ENCODE assay signal across 13 cellular contexts in genomic region chr19:13017306-13018036, GRCh38. TPM values are rescaled to one million over a fixed set of nuclear protein-coding genes. Genes with fewer than 3 reads are reported as not detected.
A peak's percentile ranks its signal among the peaks of the same experiment; 100 is the strongest.
DNase-seq lines count a peak whose midpoint lies in the region; ATAC-seq and TF ChIP-seq lines count a peak whose summit lies in the region.
"Had no signal": no experiment of that assay in that cellular context is flagged by ENCODE, and none has a peak within 500 bp of the region (broad histone marks: within the 10 kb centered on the region; RNA-seq: fewer than 3 reads in every experiment).

No MANE protein-coding gene starts in this region.

- peak overlapping the region; percentile 3 for H3K4me3 Mint-ChIP-seq in glutamatergic neuron (ENCODE audit: unreplicated experiment)
- H3K4me3 Mint-ChIP-seq in activated CD8-positive, alpha-beta memory T cell treated with anti-CD3 and anti-CD28 coated beads, Interleukin-2, amount 10 ng/mL, durations not matched to agents 7 days and 5 days: no peak overlapping the region
- H3K4me3 Mint-ChIP-seq in natural killer cell treated with Interleukin-12 subunit alpha and Interleukin-12 subunit beta and Interleukin-15 and Interleukin-18, amount 100 ng/mL, for 72 hours: no peak overlapping the region
- H3K4me3 Mint-ChIP-seq: activated naive CD8-positive, alpha-beta T cell treated with anti-CD3 and anti-CD28 coated beads, Interleukin-2, amount 10 ng/mL, durations not matched to agents 7 days and 5 days had no signal

- no peaks in the 10 kb centered on the region for H3K36me3 Mint-ChIP-seq in glutamatergic neuron (ENCODE audit: unreplicated experiment)
- peaks cover 2% of the 10 kb centered on the region for H3K36me3 Mint-ChIP-seq in activated CD8-positive, alpha-beta memory T cell treated with anti-CD3 and anti-CD28 coated beads, Interleukin-2, amount 10 ng/mL, durations not matched to agents 7 days and 5 days
- H3K36me3 Mint-ChIP-seq in natural killer cell treated with Interleukin-12 subunit alpha and Interleukin-12 subunit beta and Interleukin-15 and Interleukin-18, amount 100 ng/mL, for 72 hours: no peaks in the 10 kb centered on the region

- H3K27ac ChIP-seq in BLaER1 treated with 17β-estradiol and CSF1 and Interleukin-3, amounts not matched to agents 10 nM and 100 nM: peak overlapping the region in 3 of 11 experiments; percentile 3 to 47 (median 5); a peak in 4 of 22 replicates
- H3K27ac ChIP-seq: SJCRH30 had no signal

- ATAC-seq in activated CD8-positive, alpha-beta memory T cell treated with anti-CD3 and anti-CD28 coated beads, Interleukin-2, amount 10 ng/mL, durations not matched to agents 7 days and 5 days: no peak
- ATAC-seq in natural killer cell treated with Interleukin-12 subunit alpha and Interleukin-12 subunit beta and Interleukin-15 and Interleukin-18, amount 100 ng/mL, for 72 hours: no peak

- no peak overlapping the region for H3K4me3 ChIP-seq in BLaER1 treated with 17β-estradiol and CSF1 and Interleukin-3, amounts not matched to agents 10 nM and 100 nM
- H3K4me3 ChIP-seq in adipocyte (ENCODE audit: low read length) (peak overlapping the region; percentile 76), skeletal muscle satellite cell (ENCODE audit: low read length) (peak overlapping the region; percentile 64)
- H3K4me3 ChIP-seq: HAP-1, SJCRH30 had no signal

- peaks cover 0 to 96% (median 60%) of the 10 kb centered on the region in 11 experiments; a peak in 21 of 22 replicates for H4K20me1 ChIP-seq in BLaER1 treated with 17β-estradiol and CSF1 and Interleukin-3, amounts not matched to agents 10 nM and 100 nM

- DNase-seq in adipocyte (ENCODE audit: low read depth) (no peak), glutamatergic neuron (no peak), kidney glomerular epithelial cell (lab: John Stamatoyannopoulos, UW) (no peak), NCI-H510A (lab: John Stamatoyannopoulos, UW) (no peak)
- no peak for DNase-seq in activated CD8-positive, alpha-beta memory T cell treated with anti-CD3 and anti-CD28 coated beads, Interleukin-2, amount 10 ng/mL, durations not matched to agents 7 days and 5 days
- DNase-seq in natural killer cell treated with Interleukin-12 subunit alpha and Interleukin-12 subunit beta and Interleukin-15 and Interleukin-18, amount 100 ng/mL, for 72 hours (ENCODE audit: low spot score): no peak
- DNase-seq: activated naive CD8-positive, alpha-beta T cell treated with anti-CD3 and anti-CD28 coated beads, Interleukin-2, amount 10 ng/mL, durations not matched to agents 7 days and 5 days; SJCRH30 had no signal

- H3K27ac Mint-ChIP-seq in glutamatergic neuron (ENCODE audit: unreplicated experiment): no peak overlapping the region
- no peak overlapping the region for H3K27ac Mint-ChIP-seq in activated CD8-positive, alpha-beta memory T cell treated with anti-CD3 and anti-CD28 coated beads, Interleukin-2, amount 10 ng/mL, durations not matched to agents 7 days and 5 days
- no peak overlapping the region for H3K27ac Mint-ChIP-seq in natural killer cell treated with Interleukin-12 subunit alpha and Interleukin-12 subunit beta and Interleukin-15 and Interleukin-18, amount 100 ng/mL, for 72 hours
- H3K27ac Mint-ChIP-seq: activated naive CD8-positive, alpha-beta T cell treated with anti-CD3 and anti-CD28 coated beads, Interleukin-2, amount 10 ng/mL, durations not matched to agents 7 days and 5 days had no signal

- peak overlapping the region in 5 of 11 experiments; percentile 27 to 61 (median 41); a peak in 9 of 22 replicates for H3K9ac ChIP-seq in BLaER1 treated with 17β-estradiol and CSF1 and Interleukin-3, amounts not matched to agents 10 nM and 100 nM
- H3K9ac ChIP-seq in adipocyte (ENCODE audit: low read length) (peak overlapping the region; percentile 97), skeletal muscle satellite cell (ENCODE audit: low read depth, low read length) (peak overlapping the region; percentile 83)

- peaks cover 38% of the 10 kb centered on the region for H3K27me3 Mint-ChIP-seq in glutamatergic neuron (ENCODE audit: unreplicated experiment)
- peaks cover 87% of the 10 kb centered on the region for H3K27me3 Mint-ChIP-seq in activated CD8-positive, alpha-beta memory T cell treated with anti-CD3 and anti-CD28 coated beads, Interleukin-2, amount 10 ng/mL, durations not matched to agents 7 days and 5 days
- peaks cover 57 to 62% of the 10 kb centered on the region in 2 donors for H3K27me3 Mint-ChIP-seq in natural killer cell treated with Interleukin-12 subunit alpha and Interleukin-12 subunit beta and Interleukin-15 and Interleukin-18, amount 100 ng/mL, for 72 hours

- peaks cover 57 to 99% (median 90%) of the 10 kb centered on the region in 10 experiments for H3K4me1 ChIP-seq in BLaER1 treated with 17β-estradiol and CSF1 and Interleukin-3, amounts not matched to agents 10 nM and 100 nM
- H3K4me1 ChIP-seq in adipocyte (ENCODE audit: control insufficient read depth, insufficient read depth, low read length) (peaks cover 95% of the 10 kb centered on the region), skeletal muscle satellite cell (ENCODE audit: control insufficient read depth, insufficient read depth, low read length) (peaks cover 96% of the 10 kb centered on the region)
- H3K4me1 ChIP-seq: HAP-1 had no signal

- no peaks in the 10 kb centered on the region for H3K36me3 ChIP-seq in BLaER1 treated with 17β-estradiol and CSF1 and Interleukin-3, amounts not matched to agents 10 nM and 100 nM
- H3K36me3 ChIP-seq in adipocyte (ENCODE audit: control insufficient read depth, insufficient read depth, low read length, severe bottlenecking) (no peaks in the 10 kb centered on the region), skeletal muscle satellite cell (ENCODE audit: insufficient read depth, low read length) (no peaks in the 10 kb centered on the region)
- H3K36me3 ChIP-seq: HAP-1, SJCRH30 had no signal

- peaks cover 7% of the 10 kb centered on the region for H3K9me3 Mint-ChIP-seq in glutamatergic neuron (ENCODE audit: unreplicated experiment)
- no peaks in the 10 kb centered on the region for H3K9me3 Mint-ChIP-seq in activated CD8-positive, alpha-beta memory T cell treated with anti-CD3 and anti-CD28 coated beads, Interleukin-2, amount 10 ng/mL, durations not matched to agents 7 days and 5 days (ENCODE audit: low read depth)
- no peaks in the 10 kb centered on the region for H3K9me3 Mint-ChIP-seq in natural killer cell treated with Interleukin-12 subunit alpha and Interleukin-12 subunit beta and Interleukin-15 and Interleukin-18, amount 100 ng/mL, for 72 hours
- H3K9me3 Mint-ChIP-seq: activated naive CD8-positive, alpha-beta T cell treated with anti-CD3 and anti-CD28 coated beads, Interleukin-2, amount 10 ng/mL, durations not matched to agents 7 days and 5 days had no signal

- peak overlapping the region; percentile 44 to 93 (median 83); a peak in 20 of 22 replicates for H3K4me2 ChIP-seq in BLaER1 treated with 17β-estradiol and CSF1 and Interleukin-3, amounts not matched to agents 10 nM and 100 nM
- peak overlapping the region; percentile 91 for H3K4me2 ChIP-seq in skeletal muscle satellite cell (ENCODE audit: low read length)

- no peak for TF ChIP-seq CTCF in glutamatergic neuron (IDR thresholded peaks at IDR 0.05; ENCODE audit: partially characterized antibody, unreplicated experiment)

- H3K4me1 Mint-ChIP-seq in glutamatergic neuron (ENCODE audit: low read depth, unreplicated experiment): peaks cover 27% of the 10 kb centered on the region
- peaks cover 11% of the 10 kb centered on the region for H3K4me1 Mint-ChIP-seq in activated CD8-positive, alpha-beta memory T cell treated with anti-CD3 and anti-CD28 coated beads, Interleukin-2, amount 10 ng/mL, durations not matched to agents 7 days and 5 days
- peaks cover 14 to 27% of the 10 kb centered on the region in 2 donors for H3K4me1 Mint-ChIP-seq in natural killer cell treated with Interleukin-12 subunit alpha and Interleukin-12 subunit beta and Interleukin-15 and Interleukin-18, amount 100 ng/mL, for 72 hours (ENCODE audit: low read depth in 2 of 2)

- CTCF ChIA-PET in activated CD8-positive, alpha-beta memory T cell treated with anti-CD3 and anti-CD28 coated beads, Interleukin-2, amount 10 ng/mL, durations not matched to agents 7 days and 5 days (lab: Charles Lee): interaction anchor here (1.2 to 1.9 kb wide), 3 partner anchors 16 to 44 kb away, joined by 3 to 4 read pairs (median 3); no protein-coding TSS in a partner anchor

- peaks cover 81 to 99% (median 97%) of the 10 kb centered on the region in 11 experiments for H3K27me3 ChIP-seq in BLaER1 treated with 17β-estradiol and CSF1 and Interleukin-3, amounts not matched to agents 10 nM and 100 nM
- no peaks in the 10 kb centered on the region for H3K27me3 ChIP-seq in adipocyte (replicated peaks; ENCODE audit: control insufficient read depth, insufficient read depth, low read length)
- H3K27me3 ChIP-seq in skeletal muscle satellite cell (ENCODE audit: control insufficient read depth, insufficient read depth, low read length): no peaks in the 10 kb centered on the region
- H3K27me3 ChIP-seq: SJCRH30 had no signal

- H3K9me3 ChIP-seq in BLaER1 treated with 17β-estradiol and CSF1 and Interleukin-3, amounts not matched to agents 10 nM and 100 nM (replicated peaks in 1 of 11): no peaks in the 10 kb centered on the region
- no peaks in the 10 kb centered on the region for H3K9me3 ChIP-seq in adipocyte (ENCODE audit: control insufficient read depth, low read length)
- H3K9me3 ChIP-seq in skeletal muscle satellite cell (replicated peaks; ENCODE audit: low read length): no peaks in the 10 kb centered on the region
- H3K9me3 ChIP-seq: HAP-1, SJCRH30 had no signal

RNA-seq across cellular contexts. Expression of gene NFIX, which starts 22.2 kb away (rescaled TPM):
- 2.4 TPM for total RNA-seq in glutamatergic neuron (ENCODE audit: unreplicated experiment)
- total RNA-seq in skeletal muscle satellite cell (2012; rRNA removed): 41.6 and 60.9 TPM in 2 replicates
- total RNA-seq in activated CD8-positive, alpha-beta memory T cell treated with anti-CD3 and anti-CD28 coated beads, Interleukin-2, amount 10 ng/mL, durations not matched to agents 7 days and 5 days: under 1 TPM; 0.21 to 0.32 TPM
- total RNA-seq in natural killer cell treated with Interleukin-12 subunit alpha and Interleukin-12 subunit beta and Interleukin-15 and Interleukin-18, amount 100 ng/mL, for 72 hours: under 1 TPM; 0.31 to 0.89 TPM

RNA-seq across cellular contexts. Expression of gene DAND5, which starts 48.1 kb away (rescaled TPM):
- 0.44 TPM for total RNA-seq in glutamatergic neuron (ENCODE audit: unreplicated experiment)
- not detected in 2 replicates for total RNA-seq in skeletal muscle satellite cell (2012; rRNA removed)
- total RNA-seq in activated CD8-positive, alpha-beta memory T cell treated with anti-CD3 and anti-CD28 coated beads, Interleukin-2, amount 10 ng/mL, durations not matched to agents 7 days and 5 days: under 1 TPM; 0.21 to 0.26 TPM
- total RNA-seq in natural killer cell treated with Interleukin-12 subunit alpha and Interleukin-12 subunit beta and Interleukin-15 and Interleukin-18, amount 100 ng/mL, for 72 hours: not detected
- total RNA-seq: activated naive CD8-positive, alpha-beta T cell treated with anti-CD3 and anti-CD28 coated beads, Interleukin-2, amount 10 ng/mL, durations not matched to agents 7 days and 5 days; kidney epithelial cell; NCI-H460; SJCRH30 had no signal

Comparison
In these comparisons a context has a peak if more than half of its experiments do, and no peak if none do; other contexts are left out.
1. H3K4me3 ChIP-seq: peak in adipocyte (single experiment) and skeletal muscle satellite cell (single experiment); none in BLaER1 treated with 17β-estradiol and CSF1 and Interleukin-3, amounts not matched to agents 10 nM and 100 nM (0 of 10).